Comparison of ENCODE assay signal across 2 cellular contexts in the genomic region with DNA sequence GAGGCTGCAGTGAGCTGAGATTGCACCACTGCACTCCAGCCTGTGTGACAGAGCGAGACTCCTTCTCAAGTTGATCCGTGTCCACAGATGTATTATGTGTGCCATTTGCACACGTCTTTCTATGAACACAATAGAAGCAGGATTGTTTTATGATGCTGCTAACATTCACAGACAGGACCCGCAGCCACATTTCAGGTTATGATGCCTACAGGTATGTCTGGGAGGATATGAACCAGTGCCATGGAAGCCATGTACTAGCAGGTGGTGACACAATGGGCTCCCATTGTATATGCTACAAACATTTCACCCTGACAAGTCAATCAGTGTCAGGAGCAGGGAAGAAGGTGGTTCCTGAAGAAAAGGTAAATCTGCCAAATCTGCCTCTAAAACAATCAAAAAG.
TF ChIP-seq lines count a peak whose summit lies in the region.

No MANE protein-coding gene starts in this region.

TF ChIP-seq in SK-N-SH, 30 proteins besides CTCF, POLR2A, EP300 and RAD21 (continued from another document):
- TF ChIP-seq, protein P1, sequence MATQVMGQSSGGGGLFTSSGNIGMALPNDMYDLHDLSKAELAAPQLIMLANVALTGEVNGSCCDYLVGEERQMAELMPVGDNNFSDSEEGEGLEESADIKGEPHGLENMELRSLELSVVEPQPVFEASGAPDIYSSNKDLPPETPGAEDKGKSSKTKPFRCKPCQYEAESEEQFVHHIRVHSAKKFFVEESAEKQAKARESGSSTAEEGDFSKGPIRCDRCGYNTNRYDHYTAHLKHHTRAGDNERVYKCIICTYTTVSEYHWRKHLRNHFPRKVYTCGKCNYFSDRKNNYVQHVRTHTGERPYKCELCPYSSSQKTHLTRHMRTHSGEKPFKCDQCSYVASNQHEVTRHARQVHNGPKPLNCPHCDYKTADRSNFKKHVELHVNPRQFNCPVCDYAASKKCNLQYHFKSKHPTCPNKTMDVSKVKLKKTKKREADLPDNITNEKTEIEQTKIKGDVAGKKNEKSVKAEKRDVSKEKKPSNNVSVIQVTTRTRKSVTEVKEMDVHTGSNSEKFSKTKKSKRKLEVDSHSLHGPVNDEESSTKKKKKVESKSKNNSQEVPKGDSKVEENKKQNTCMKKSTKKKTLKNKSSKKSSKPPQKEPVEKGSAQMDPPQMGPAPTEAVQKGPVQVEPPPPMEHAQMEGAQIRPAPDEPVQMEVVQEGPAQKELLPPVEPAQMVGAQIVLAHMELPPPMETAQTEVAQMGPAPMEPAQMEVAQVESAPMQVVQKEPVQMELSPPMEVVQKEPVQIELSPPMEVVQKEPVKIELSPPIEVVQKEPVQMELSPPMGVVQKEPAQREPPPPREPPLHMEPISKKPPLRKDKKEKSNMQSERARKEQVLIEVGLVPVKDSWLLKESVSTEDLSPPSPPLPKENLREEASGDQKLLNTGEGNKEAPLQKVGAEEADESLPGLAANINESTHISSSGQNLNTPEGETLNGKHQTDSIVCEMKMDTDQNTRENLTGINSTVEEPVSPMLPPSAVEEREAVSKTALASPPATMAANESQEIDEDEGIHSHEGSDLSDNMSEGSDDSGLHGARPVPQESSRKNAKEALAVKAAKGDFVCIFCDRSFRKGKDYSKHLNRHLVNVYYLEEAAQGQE (IDR thresholded peaks at IDR 0.05; ENCODE audit: low read depth, low read length), result no peak

TF ChIP-seq in SK-N-SH treated with all-trans-retinoic acid at 6 μM for 48 hours, 23 proteins besides CTCF, POLR2A, EP300 and RAD21 (continued from another document):
- no peak for TF ChIP-seq ZNF565 (CRISPR knock-in tag; conservative IDR thresholded peaks at IDR 0.05; ENCODE audit: low read depth)
- TF ChIP-seq PPARA (CRISPR knock-in tag; IDR thresholded peaks at IDR 0.05; ENCODE audit: borderline replicate concordance), result no peak
- TF ChIP-seq TCF4 (CRISPR knock-in tag; IDR thresholded peaks at IDR 0.05; ENCODE audit: borderline replicate concordance), result no peak
- TF ChIP-seq, protein P2, sequence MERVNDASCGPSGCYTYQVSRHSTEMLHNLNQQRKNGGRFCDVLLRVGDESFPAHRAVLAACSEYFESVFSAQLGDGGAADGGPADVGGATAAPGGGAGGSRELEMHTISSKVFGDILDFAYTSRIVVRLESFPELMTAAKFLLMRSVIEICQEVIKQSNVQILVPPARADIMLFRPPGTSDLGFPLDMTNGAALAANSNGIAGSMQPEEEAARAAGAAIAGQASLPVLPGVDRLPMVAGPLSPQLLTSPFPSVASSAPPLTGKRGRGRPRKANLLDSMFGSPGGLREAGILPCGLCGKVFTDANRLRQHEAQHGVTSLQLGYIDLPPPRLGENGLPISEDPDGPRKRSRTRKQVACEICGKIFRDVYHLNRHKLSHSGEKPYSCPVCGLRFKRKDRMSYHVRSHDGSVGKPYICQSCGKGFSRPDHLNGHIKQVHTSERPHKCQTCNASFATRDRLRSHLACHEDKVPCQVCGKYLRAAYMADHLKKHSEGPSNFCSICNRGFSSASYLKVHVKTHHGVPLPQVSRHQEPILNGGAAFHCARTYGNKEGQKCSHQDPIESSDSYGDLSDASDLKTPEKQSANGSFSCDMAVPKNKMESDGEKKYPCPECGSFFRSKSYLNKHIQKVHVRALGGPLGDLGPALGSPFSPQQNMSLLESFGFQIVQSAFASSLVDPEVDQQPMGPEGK (CRISPR knock-in tag; IDR thresholded peaks at IDR 0.05; ENCODE audit: borderline replicate concordance), result no peak
- TF ChIP-seq, protein P3, sequence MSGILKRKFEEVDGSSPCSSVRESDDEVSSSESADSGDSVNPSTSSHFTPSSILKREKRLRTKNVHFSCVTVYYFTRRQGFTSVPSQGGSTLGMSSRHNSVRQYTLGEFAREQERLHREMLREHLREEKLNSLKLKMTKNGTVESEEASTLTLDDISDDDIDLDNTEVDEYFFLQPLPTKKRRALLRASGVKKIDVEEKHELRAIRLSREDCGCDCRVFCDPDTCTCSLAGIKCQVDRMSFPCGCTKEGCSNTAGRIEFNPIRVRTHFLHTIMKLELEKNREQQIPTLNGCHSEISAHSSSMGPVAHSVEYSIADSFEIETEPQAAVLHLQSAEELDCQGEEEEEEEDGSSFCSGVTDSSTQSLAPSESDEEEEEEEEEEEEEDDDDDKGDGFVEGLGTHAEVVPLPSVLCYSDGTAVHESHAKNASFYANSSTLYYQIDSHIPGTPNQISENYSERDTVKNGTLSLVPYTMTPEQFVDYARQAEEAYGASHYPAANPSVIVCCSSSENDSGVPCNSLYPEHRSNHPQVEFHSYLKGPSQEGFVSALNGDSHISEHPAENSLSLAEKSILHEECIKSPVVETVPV (CRISPR knock-in tag; IDR thresholded peaks at IDR 0.05), result no peak
- TF ChIP-seq, protein P4, sequence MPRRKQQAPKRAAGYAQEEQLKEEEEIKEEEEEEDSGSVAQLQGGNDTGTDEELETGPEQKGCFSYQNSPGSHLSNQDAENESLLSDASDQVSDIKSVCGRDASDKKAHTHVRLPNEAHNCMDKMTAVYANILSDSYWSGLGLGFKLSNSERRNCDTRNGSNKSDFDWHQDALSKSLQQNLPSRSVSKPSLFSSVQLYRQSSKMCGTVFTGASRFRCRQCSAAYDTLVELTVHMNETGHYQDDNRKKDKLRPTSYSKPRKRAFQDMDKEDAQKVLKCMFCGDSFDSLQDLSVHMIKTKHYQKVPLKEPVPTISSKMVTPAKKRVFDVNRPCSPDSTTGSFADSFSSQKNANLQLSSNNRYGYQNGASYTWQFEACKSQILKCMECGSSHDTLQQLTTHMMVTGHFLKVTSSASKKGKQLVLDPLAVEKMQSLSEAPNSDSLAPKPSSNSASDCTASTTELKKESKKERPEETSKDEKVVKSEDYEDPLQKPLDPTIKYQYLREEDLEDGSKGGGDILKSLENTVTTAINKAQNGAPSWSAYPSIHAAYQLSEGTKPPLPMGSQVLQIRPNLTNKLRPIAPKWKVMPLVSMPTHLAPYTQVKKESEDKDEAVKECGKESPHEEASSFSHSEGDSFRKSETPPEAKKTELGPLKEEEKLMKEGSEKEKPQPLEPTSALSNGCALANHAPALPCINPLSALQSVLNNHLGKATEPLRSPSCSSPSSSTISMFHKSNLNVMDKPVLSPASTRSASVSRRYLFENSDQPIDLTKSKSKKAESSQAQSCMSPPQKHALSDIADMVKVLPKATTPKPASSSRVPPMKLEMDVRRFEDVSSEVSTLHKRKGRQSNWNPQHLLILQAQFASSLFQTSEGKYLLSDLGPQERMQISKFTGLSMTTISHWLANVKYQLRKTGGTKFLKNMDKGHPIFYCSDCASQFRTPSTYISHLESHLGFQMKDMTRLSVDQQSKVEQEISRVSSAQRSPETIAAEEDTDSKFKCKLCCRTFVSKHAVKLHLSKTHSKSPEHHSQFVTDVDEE (CRISPR knock-in tag; IDR thresholded peaks at IDR 0.05), result no peak
- no peak for TF ChIP-seq OSR1 (CRISPR knock-in tag; IDR thresholded peaks at IDR 0.05)
- no peak for TF ChIP-seq ESRRG (CRISPR knock-in tag; IDR thresholded peaks at IDR 0.05)
- no peak for TF ChIP-seq ZFP3 (CRISPR knock-in tag; IDR thresholded peaks at IDR 0.05)
- TF ChIP-seq BACH2 (CRISPR knock-in tag; IDR thresholded peaks at IDR 0.05; ENCODE audit: borderline replicate concordance), result no peak
